Comparison of ENCODE assay signal across 1 cellular context in genomic region chr6:119278625-119279024, GRCh38.
TF ChIP-seq lines count a peak whose summit lies in the region.

No MANE protein-coding gene starts in this region.

TF ChIP-seq in HepG2, 621 proteins besides CTCF, POLR2A, EP300 and RAD21 (continued from another document):
- TF ChIP-seq FOXC1 (CRISPR knock-in tag; IDR thresholded peaks at IDR 0.05; ENCODE audit: borderline replicate concordance): no peak
- TF ChIP-seq KLF12 (CRISPR knock-in tag; IDR thresholded peaks at IDR 0.05; ENCODE audit: borderline replicate concordance): no peak
